In the genomic region with DNA sequence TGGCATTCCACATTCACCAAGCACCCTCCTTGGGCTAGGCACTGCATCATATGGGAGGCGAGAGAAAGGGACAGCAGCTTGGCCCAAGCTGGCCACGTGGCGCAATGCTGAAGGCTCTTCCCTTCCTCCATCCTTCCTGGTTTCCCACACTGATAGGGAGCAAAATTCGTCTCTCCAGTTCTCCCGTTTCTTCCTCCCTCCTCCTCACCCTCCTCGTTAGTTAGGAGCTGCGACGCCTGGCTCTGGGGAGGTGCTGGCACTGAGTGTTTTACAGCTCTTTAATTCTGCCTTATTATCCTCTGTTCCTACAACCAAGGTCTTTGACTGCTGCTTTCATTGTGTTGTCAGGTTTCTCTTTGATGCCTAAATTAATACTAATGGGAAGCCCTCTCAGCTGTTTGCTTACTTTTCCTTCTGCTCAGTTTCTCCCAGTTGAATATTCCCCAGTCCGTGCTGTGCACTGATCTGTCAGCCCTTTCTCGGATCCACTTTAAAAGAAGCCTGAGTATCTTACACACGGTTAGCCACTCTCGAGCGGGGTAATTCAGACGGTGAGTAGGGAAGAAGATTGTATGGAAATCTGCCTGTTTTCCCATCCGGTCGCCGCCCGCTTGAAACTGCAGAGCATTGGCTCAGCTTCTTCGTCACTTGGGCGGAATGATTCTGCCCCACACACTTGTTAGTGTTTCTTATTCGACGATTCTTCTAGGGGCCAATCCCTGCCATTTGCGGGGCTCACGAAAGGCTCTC, we compare ENCODE assay signal across 10 cellular contexts. TPM values are rescaled to one million over a fixed set of nuclear protein-coding genes. Genes with fewer than 3 reads are reported as not detected.
DNase-seq lines count a peak whose midpoint lies in the region; ATAC-seq and TF ChIP-seq lines count a peak whose summit lies in the region.
"Had no signal": no experiment of that assay in that cellular context is flagged by ENCODE, and none has a peak within 500 bp of the region (broad histone marks: within the 10 kb centered on the region; RNA-seq: fewer than 3 reads in every experiment).

No MANE protein-coding gene starts in this region.

- no peaks in the 10 kb centered on the region for H3K36me3 Mint-ChIP-seq in CD4-positive, alpha-beta T cell (ENCODE audit: low read depth)
- no peaks in the 10 kb centered on the region for H3K36me3 Mint-ChIP-seq in Caco-2 (ENCODE audit: insufficient read depth, unreplicated experiment)

- DNase-seq in MG63 (peak; percentile 13), epithelial cell of prostate (ENCODE audit: low read depth, low spot score) (no peak), left kidney (ENCODE audit: low read depth, low spot score) (peak; percentile 57), Caco-2 (no peak)
- DNase-seq in CD4-positive, alpha-beta T cell = no peak
- DNase-seq: NCI-H2171 had no signal

- H3K27ac Mint-ChIP-seq in CD4-positive, alpha-beta T cell = no peak overlapping the region
- no peak overlapping the region for H3K27ac Mint-ChIP-seq in Caco-2 (ENCODE audit: unreplicated experiment)

- no TSS peak for BruUV-seq in Caco-2 (replicated peaks; lab: Mats Ljungman, UMichigan)

- ATAC-seq in CD4-positive, alpha-beta T cell (ENCODE audit: poor library complexity) = no peak
- ATAC-seq in HG03565 (IDR thresholded peaks at IDR 0.05; ENCODE audit: unreplicated experiment) (no peak), GM19397 (IDR thresholded peaks at IDR 0.05; ENCODE audit: unreplicated experiment) (no peak)

- H3K27me3 ChIP-seq in MG63 (peaks cover 9% of the 10 kb centered on the region), stomach smooth muscle (ENCODE audit: control insufficient read depth in 1 of 2, insufficient read depth in 2 of 2, low read length in 2 of 2) (peaks cover 4 to 6% of the 10 kb centered on the region in 2 donors), Caco-2 (replicated peaks; ENCODE audit: control insufficient read depth, insufficient read depth, low read length) (no peaks in the 10 kb centered on the region)
- no peaks in the 10 kb centered on the region for H3K27me3 ChIP-seq in CD4-positive, alpha-beta T cell (ENCODE audit: control insufficient read depth, insufficient read depth, low read length)

- H3K4me3 Mint-ChIP-seq in CD4-positive, alpha-beta T cell = no peak overlapping the region
- H3K4me3 Mint-ChIP-seq in Caco-2 (ENCODE audit: unreplicated experiment) = no peak overlapping the region

- intact Hi-C loops in CD4-positive, alpha-beta T cell (cut with DNase I, micrococcal nuclease) = no loop called here
- intact Hi-C loops in Caco-2 (cut with micrococcal nuclease; ENCODE audit: unreplicated experiment) = no loop called here

- H3K4me1 Mint-ChIP-seq in CD4-positive, alpha-beta T cell (ENCODE audit: low read depth) = no peaks in the 10 kb centered on the region
- peaks cover 24% of the 10 kb centered on the region for H3K4me1 Mint-ChIP-seq in Caco-2 (ENCODE audit: low read depth, unreplicated experiment)

- H3K27ac ChIP-seq in epithelial cell of prostate (peak overlapping the region; percentile 49), stomach smooth muscle (ENCODE audit: low read length) (no peak overlapping the region)
- no peak overlapping the region for H3K27ac ChIP-seq in CD4-positive, alpha-beta T cell (ENCODE audit: low read depth, low read length)
- H3K27ac ChIP-seq: VCaP had no signal

- H3K9me3 ChIP-seq in MG63 (no peaks in the 10 kb centered on the region), stomach smooth muscle (ENCODE audit: control insufficient read depth in 2 of 2, low read length in 2 of 2) (no peaks in the 10 kb centered on the region), Caco-2 (no peaks in the 10 kb centered on the region)
- H3K9me3 ChIP-seq in CD4-positive, alpha-beta T cell (ENCODE audit: control insufficient read depth, low read length) = no peaks in the 10 kb centered on the region

- no peaks in the 10 kb centered on the region for H3K36me3 ChIP-seq in MG63
- no peaks in the 10 kb centered on the region for H3K36me3 ChIP-seq in stomach smooth muscle (ENCODE audit: control insufficient read depth in 2 of 2, insufficient read depth in 2 of 2, low read length in 2 of 2)
- no peaks in the 10 kb centered on the region for H3K36me3 ChIP-seq in Caco-2 (ENCODE audit: control insufficient read depth, insufficient read depth, low read length)

- peak overlapping the region in 1 of 2 donors; percentile 51 for H3K9ac ChIP-seq in stomach smooth muscle (ENCODE audit: low read length in 2 of 2)

- peaks cover 44% of the 10 kb centered on the region for H3K27me3 Mint-ChIP-seq in CD4-positive, alpha-beta T cell
- H3K27me3 Mint-ChIP-seq in Caco-2 (ENCODE audit: insufficient read depth, unreplicated experiment) = no peaks in the 10 kb centered on the region

- no peaks in the 10 kb centered on the region for H3K9me3 Mint-ChIP-seq in CD4-positive, alpha-beta T cell
- H3K9me3 Mint-ChIP-seq in Caco-2 (ENCODE audit: unreplicated experiment) = no peaks in the 10 kb centered on the region

- H3K4me1 ChIP-seq in stomach smooth muscle (ENCODE audit: control insufficient read depth, insufficient read depth, low read length) (peaks cover 5% of the 10 kb centered on the region), Caco-2 (peaks cover 25% of the 10 kb centered on the region)

- CTCF ChIA-PET in CD4-positive, alpha-beta T cell (lab: Charles Lee) = no interaction called here
- CTCF ChIA-PET in Caco-2 (lab: Charles Lee) = no interaction called here

- POLR2A ChIA-PET in CD4-positive, alpha-beta T cell (lab: Charles Lee) = no interaction called here
- POLR2A ChIA-PET in Caco-2 (lab: Charles Lee) = no interaction called here

- H3K4me3 ChIP-seq in MG63 (peak overlapping the region; percentile 10), stomach smooth muscle (ENCODE audit: low read length in 2 of 2) (peak overlapping the region; percentile 35 to 72), Caco-2 (ENCODE audit: low read depth, low read length) (no peak overlapping the region)

- TF ChIP-seq CTCF in CD4-positive, alpha-beta T cell (IDR thresholded peaks at IDR 0.05) = no peak
- no peak for TF ChIP-seq CTCF in Caco-2 (IDR thresholded peaks at IDR 0.05; ENCODE audit: insufficient read depth in 1 of 2, low read depth in 1 of 2, low read length in 1 of 2, severe bottlenecking in 1 of 2, unreplicated experiment in 1 of 2)

RNA-seq across cellular contexts. Expression of gene SMYD2, which starts 56.2 kb away (rescaled TPM):
- 52.0 and 73.4 TPM in 2 replicates for total RNA-seq in MG63 (2014; rRNA removed; shearing (Covaris generic); ENCODE audit: low replicate concordance)
- 10 to 100 TPM; 17.1 to 17.6 TPM for total RNA-seq in CD4-positive, alpha-beta T cell
- total RNA-seq in Caco-2 (2022) = 161 and 182 TPM in 2 replicates

Comparison
In these comparisons a context has a peak if more than half of its experiments do, and no peak if none do; other contexts are left out.
1. DNase-seq: peak in MG63 (single experiment) and left kidney (single experiment); none in epithelial cell of prostate (single experiment), CD4-positive, alpha-beta T cell (0 of 10) and Caco-2 (0 of 2).